In the genomic region with DNA sequence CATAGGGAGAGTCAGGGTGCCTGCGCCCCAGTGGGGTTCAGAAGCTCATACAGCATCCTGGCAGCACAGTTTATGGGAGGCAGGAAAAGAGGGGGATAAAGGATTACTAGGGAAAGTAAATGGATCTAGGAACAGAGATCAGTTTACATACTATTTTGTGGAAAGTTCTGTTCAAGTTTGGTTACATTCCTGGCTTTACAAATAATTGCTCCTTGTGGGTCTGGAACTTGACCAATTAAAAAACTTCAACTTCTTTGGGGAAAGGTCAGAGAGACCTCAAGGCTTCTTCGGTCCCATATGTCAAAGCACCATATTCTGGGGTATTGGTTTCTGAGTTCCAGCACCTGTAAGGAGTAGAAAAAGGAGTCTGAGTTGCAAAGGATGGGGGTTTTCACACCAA, we compare ENCODE assay signal across 1 cellular context.
TF ChIP-seq lines count a peak whose summit lies in the region.

No MANE protein-coding gene starts in this region.

TF ChIP-seq in IMR-90, 13 proteins besides CTCF, POLR2A, EP300 and RAD21:
- TF ChIP-seq, protein P1, sequence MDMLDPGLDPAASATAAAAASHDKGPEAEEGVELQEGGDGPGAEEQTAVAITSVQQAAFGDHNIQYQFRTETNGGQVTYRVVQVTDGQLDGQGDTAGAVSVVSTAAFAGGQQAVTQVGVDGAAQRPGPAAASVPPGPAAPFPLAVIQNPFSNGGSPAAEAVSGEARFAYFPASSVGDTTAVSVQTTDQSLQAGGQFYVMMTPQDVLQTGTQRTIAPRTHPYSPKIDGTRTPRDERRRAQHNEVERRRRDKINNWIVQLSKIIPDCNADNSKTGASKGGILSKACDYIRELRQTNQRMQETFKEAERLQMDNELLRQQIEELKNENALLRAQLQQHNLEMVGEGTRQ (IDR thresholded peaks at IDR 0.05; ENCODE audit: low read depth, low read length) = no peak
- TF ChIP-seq SMC3 (IDR thresholded peaks at IDR 0.05; ENCODE audit: low read depth, low read length) = no peak
- no peak for TF ChIP-seq CHD1 (IDR thresholded peaks at IDR 0.05; ENCODE audit: low read depth, low read length)
- TF ChIP-seq CEBPB (IDR thresholded peaks at IDR 0.05; ENCODE audit: low read depth, low read length) = no peak
- no peak for TF ChIP-seq MAZ (IDR thresholded peaks at IDR 0.05; ENCODE audit: borderline replicate concordance, low read depth, low read length)
- no peak for TF ChIP-seq RFX5 (IDR thresholded peaks at IDR 0.05; ENCODE audit: low read depth, low read length)
- TF ChIP-seq, protein P2, sequence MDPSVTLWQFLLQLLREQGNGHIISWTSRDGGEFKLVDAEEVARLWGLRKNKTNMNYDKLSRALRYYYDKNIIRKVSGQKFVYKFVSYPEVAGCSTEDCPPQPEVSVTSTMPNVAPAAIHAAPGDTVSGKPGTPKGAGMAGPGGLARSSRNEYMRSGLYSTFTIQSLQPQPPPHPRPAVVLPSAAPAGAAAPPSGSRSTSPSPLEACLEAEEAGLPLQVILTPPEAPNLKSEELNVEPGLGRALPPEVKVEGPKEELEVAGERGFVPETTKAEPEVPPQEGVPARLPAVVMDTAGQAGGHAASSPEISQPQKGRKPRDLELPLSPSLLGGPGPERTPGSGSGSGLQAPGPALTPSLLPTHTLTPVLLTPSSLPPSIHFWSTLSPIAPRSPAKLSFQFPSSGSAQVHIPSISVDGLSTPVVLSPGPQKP (IDR thresholded peaks at IDR 0.05; ENCODE audit: borderline replicate concordance, low read depth, low read length) = no peak
- TF ChIP-seq RCOR1 (IDR thresholded peaks at IDR 0.05; ENCODE audit: insufficient replicate concordance, low read length) = no peak
- no peak for TF ChIP-seq MXI1 (IDR thresholded peaks at IDR 0.05; ENCODE audit: borderline replicate concordance, low read depth, low read length)
- no peak for TF ChIP-seq MAFK (IDR thresholded peaks at IDR 0.05; ENCODE audit: low read depth, low read length)
- TF ChIP-seq FOS (IDR thresholded peaks at IDR 0.05; ENCODE audit: low read depth, low read length) = no peak
- no peak for TF ChIP-seq NFE2L2 (IDR thresholded peaks at IDR 0.05; ENCODE audit: low read depth, low read length)
- no peak for TF ChIP-seq BHLHE40 (IDR thresholded peaks at IDR 0.05; ENCODE audit: low read depth, low read length)
